ENCODE assay signal across 1 cellular context in the genomic region with DNA sequence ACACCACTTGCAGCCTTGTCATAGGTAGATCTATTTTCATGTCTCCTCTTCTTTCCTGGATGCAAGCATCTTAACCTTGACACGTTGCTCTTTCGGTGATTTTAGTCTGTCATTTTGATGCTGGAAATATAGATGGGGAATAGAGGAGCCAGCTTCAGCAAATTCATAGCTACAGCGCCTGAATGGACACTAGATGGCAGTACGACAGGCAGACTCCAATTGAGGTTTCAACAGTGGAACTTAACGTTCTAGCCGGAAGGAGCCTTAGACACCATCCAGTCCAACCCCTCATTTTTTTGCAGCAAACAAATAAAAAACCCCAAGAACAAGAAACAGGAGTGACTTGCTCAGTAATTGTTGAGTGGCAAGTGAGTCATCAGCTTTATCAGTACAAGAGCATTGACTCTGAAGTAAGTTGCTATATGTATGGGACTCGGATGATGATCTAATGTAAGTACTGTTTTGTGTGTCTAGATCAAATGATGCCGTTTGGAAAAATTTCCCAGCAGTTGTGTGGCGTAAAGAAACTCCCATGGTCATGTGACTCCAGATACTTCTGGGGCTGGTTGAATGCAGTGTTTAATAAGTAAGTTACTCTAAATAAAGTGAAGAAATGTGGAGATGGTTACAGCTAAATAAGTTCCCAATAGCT.
TF ChIP-seq lines count a peak whose summit lies in the region.

No MANE protein-coding gene starts in this region.

TF ChIP-seq in K562, 482 proteins besides CTCF, POLR2A, EP300 and RAD21 (continued from another document and continues in another):
- TF ChIP-seq ARID3A (IDR thresholded peaks at IDR 0.05; ENCODE audit: borderline replicate concordance, low read depth, low read length) (no peak), HEY1 (CRISPR knock-in tag; IDR thresholded peaks at IDR 0.05; ENCODE audit: borderline replicate concordance) (no peak), DNMT1 (IDR thresholded peaks at IDR 0.05) (no peak), SMC3 (conservative IDR thresholded peaks at IDR 0.05; ENCODE audit: insufficient read depth, low read depth, low read length) (peak; percentile 54), SNIP1 (IDR thresholded peaks at IDR 0.05; ENCODE audit: low read depth) (no peak), ZNF436 (CRISPR knock-in tag; IDR thresholded peaks at IDR 0.05) (no peak), STAT5B (CRISPR knock-in tag; IDR thresholded peaks at IDR 0.05) (no peak), ARHGAP35 (IDR thresholded peaks at IDR 0.05; ENCODE audit: partially characterized antibody) (no peak), GABPA (tag; conservative IDR thresholded peaks at IDR 0.05; ENCODE audit: low read depth) (peak; percentile 47), IRF2 (CRISPR knock-in tag; IDR thresholded peaks at IDR 0.05) (no peak), TEAD2 (tag; IDR thresholded peaks at IDR 0.05) (no peak), SFPQ (IDR thresholded peaks at IDR 0.05; ENCODE audit: low read depth, low read length) (no peak), ZNF280A (IDR thresholded peaks at IDR 0.05; ENCODE audit: low read depth, partially characterized antibody) (no peak), SMAD4 (CRISPR knock-in tag; conservative IDR thresholded peaks at IDR 0.05) (no peak), SOX6 (IDR thresholded peaks at IDR 0.05) (peak; percentile 82), OTX1 (CRISPR knock-in tag; IDR thresholded peaks at IDR 0.05) (no peak), NFE2L1 (tag; IDR thresholded peaks at IDR 0.05; ENCODE audit: borderline replicate concordance, low read depth) (no peak), SIN3B (IDR thresholded peaks at IDR 0.05; ENCODE audit: low read depth) (no peak), SMAD2 (IDR thresholded peaks at IDR 0.05; ENCODE audit: low read depth, low read length) (no peak), PRDM10 (IDR thresholded peaks at IDR 0.05; ENCODE audit: partially characterized antibody) (no peak), ZNF217 (CRISPR knock-in tag; IDR thresholded peaks at IDR 0.05) (no peak), BACH1 (tag; IDR thresholded peaks at IDR 0.05) (no peak), ZSCAN29 (IDR thresholded peaks at IDR 0.05) (no peak), NFE2 (IDR thresholded peaks at IDR 0.05; ENCODE audit: low read depth) (peak; percentile 51), GATAD2A (IDR thresholded peaks at IDR 0.05) (no peak), MCM2 (IDR thresholded peaks at IDR 0.05; ENCODE audit: low read depth) (no peak)
- TF ChIP-seq, protein P1, sequence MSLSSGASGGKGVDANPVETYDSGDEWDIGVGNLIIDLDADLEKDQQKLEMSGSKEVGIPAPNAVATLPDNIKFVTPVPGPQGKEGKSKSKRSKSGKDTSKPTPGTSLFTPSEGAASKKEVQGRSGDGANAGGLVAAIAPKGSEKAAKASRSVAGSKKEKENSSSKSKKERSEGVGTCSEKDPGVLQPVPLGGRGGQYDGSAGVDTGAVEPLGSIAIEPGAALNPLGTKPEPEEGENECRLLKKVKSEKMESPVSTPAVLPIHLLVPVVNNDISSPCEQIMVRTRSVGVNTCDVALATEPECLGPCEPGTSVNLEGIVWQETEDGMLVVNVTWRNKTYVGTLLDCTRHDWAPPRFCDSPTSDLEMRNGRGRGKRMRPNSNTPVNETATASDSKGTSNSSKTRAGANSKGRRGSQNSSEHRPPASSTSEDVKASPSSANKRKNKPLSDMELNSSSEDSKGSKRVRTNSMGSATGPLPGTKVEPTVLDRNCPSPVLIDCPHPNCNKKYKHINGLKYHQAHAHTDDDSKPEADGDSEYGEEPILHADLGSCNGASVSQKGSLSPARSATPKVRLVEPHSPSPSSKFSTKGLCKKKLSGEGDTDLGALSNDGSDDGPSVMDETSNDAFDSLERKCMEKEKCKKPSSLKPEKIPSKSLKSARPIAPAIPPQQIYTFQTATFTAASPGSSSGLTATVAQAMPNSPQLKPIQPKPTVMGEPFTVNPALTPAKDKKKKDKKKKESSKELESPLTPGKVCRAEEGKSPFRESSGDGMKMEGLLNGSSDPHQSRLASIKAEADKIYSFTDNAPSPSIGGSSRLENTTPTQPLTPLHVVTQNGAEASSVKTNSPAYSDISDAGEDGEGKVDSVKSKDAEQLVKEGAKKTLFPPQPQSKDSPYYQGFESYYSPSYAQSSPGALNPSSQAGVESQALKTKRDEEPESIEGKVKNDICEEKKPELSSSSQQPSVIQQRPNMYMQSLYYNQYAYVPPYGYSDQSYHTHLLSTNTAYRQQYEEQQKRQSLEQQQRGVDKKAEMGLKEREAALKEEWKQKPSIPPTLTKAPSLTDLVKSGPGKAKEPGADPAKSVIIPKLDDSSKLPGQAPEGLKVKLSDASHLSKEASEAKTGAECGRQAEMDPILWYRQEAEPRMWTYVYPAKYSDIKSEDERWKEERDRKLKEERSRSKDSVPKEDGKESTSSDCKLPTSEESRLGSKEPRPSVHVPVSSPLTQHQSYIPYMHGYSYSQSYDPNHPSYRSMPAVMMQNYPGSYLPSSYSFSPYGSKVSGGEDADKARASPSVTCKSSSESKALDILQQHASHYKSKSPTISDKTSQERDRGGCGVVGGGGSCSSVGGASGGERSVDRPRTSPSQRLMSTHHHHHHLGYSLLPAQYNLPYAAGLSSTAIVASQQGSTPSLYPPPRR (CRISPR knock-in tag; IDR thresholded peaks at IDR 0.05; ENCODE audit: borderline replicate concordance), result no peak
- TF ChIP-seq, protein P2, sequence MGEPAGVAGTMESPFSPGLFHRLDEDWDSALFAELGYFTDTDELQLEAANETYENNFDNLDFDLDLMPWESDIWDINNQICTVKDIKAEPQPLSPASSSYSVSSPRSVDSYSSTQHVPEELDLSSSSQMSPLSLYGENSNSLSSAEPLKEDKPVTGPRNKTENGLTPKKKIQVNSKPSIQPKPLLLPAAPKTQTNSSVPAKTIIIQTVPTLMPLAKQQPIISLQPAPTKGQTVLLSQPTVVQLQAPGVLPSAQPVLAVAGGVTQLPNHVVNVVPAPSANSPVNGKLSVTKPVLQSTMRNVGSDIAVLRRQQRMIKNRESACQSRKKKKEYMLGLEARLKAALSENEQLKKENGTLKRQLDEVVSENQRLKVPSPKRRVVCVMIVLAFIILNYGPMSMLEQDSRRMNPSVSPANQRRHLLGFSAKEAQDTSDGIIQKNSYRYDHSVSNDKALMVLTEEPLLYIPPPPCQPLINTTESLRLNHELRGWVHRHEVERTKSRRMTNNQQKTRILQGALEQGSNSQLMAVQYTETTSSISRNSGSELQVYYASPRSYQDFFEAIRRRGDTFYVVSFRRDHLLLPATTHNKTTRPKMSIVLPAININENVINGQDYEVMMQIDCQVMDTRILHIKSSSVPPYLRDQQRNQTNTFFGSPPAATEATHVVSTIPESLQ (CRISPR knock-in tag; IDR thresholded peaks at IDR 0.05), result no peak
- TF ChIP-seq, protein P3, sequence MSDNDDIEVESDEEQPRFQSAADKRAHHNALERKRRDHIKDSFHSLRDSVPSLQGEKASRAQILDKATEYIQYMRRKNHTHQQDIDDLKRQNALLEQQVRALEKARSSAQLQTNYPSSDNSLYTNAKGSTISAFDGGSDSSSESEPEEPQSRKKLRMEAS (CRISPR knock-in tag; IDR thresholded peaks at IDR 0.05), result no peak
- TF ChIP-seq, protein P4, sequence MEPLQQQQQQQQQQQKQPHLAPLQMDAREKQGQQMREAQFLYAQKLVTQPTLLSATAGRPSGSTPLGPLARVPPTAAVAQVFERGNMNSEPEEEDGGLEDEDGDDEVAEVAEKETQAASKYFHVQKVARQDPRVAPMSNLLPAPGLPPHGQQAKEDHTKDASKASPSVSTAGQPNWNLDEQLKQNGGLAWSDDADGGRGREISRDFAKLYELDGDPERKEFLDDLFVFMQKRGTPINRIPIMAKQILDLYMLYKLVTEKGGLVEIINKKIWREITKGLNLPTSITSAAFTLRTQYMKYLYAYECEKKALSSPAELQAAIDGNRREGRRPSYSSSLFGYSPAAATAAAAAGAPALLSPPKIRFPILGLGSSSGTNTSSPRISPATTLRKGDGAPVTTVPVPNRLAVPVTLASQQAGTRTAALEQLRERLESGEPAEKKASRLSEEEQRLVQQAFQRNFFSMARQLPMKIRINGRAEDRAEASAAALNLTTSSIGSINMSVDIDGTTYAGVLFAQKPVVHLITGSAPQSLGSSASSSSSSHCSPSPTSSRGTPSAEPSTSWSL (CRISPR knock-in tag; IDR thresholded peaks at IDR 0.05; ENCODE audit: borderline replicate concordance), result no peak
- TF ChIP-seq, protein P5, sequence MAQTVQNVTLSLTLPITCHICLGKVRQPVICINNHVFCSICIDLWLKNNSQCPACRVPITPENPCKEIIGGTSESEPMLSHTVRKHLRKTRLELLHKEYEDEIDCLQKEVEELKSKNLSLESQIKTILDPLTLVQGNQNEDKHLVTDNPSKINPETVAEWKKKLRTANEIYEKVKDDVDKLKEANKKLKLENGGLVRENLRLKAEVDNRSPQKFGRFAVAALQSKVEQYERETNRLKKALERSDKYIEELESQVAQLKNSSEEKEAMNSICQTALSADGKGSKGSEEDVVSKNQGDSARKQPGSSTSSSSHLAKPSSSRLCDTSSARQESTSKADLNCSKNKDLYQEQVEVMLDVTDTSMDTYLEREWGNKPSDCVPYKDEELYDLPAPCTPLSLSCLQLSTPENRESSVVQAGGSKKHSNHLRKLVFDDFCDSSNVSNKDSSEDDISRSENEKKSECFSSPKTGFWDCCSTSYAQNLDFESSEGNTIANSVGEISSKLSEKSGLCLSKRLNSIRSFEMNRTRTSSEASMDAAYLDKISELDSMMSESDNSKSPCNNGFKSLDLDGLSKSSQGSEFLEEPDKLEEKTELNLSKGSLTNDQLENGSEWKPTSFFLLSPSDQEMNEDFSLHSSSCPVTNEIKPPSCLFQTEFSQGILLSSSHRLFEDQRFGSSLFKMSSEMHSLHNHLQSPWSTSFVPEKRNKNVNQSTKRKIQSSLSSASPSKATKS (CRISPR knock-in tag; IDR thresholded peaks at IDR 0.05), result no peak
- TF ChIP-seq, protein P6, sequence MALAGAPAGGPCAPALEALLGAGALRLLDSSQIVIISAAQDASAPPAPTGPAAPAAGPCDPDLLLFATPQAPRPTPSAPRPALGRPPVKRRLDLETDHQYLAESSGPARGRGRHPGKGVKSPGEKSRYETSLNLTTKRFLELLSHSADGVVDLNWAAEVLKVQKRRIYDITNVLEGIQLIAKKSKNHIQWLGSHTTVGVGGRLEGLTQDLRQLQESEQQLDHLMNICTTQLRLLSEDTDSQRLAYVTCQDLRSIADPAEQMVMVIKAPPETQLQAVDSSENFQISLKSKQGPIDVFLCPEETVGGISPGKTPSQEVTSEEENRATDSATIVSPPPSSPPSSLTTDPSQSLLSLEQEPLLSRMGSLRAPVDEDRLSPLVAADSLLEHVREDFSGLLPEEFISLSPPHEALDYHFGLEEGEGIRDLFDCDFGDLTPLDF (CRISPR knock-in tag; IDR thresholded peaks at IDR 0.05), result no peak
